24 cellular contexts compared by ENCODE assay signal in genomic region chr5:9411142-9411541, GRCh38.
"Had no signal": no experiment of that assay in that cellular context is flagged by ENCODE, and none has a peak within 500 bp of the region (broad histone marks: within the 10 kb centered on the region; RNA-seq: fewer than 3 reads in every experiment).

No MANE protein-coding gene starts in this region.

- H3K4me3 Mint-ChIP-seq: effector memory CD8-positive, alpha-beta T cell; memory B cell; naive thymus-derived CD8-positive, alpha-beta T cell; stimulated activated memory B cell treated with anti-CD40 and anti-IgM and Interleukin-4, amounts not matched to agents 10 μg/mL and 1 μg/mL and 100 μg/mL, for 72 hours; stimulated activated naive CD8-positive, alpha-beta T cell treated with anti-CD3 and anti-CD28 coated beads, Interleukin-15, amount 100 ng/mL, for 72 hours had no signal

- DNase-seq: caudate nucleus; cerebellar nuclear complex; cortex of kidney; effector memory CD8-positive, alpha-beta T cell; erythroblast; foreskin fibroblast; gastrocnemius medialis; head of caudate nucleus; left cardiac atrium; left ventricle myocardium inferior; midbrain; naive thymus-derived CD8-positive, alpha-beta T cell; pancreas; stimulated activated CD4-positive, alpha-beta T cell treated with anti-CD3 and anti-CD28 coated beads, Interleukin-2, amount 100 ng/mL, for 24 hours; stimulated activated CD4-positive, alpha-beta T cell treated with anti-CD3 and anti-CD28 coated beads, Interleukin-4, amount 100 ng/mL, for 24 hours; stimulated activated naive CD8-positive, alpha-beta T cell treated with anti-CD3 and anti-CD28 coated beads, Interleukin-15, amount 100 ng/mL, for 72 hours; transverse colon had no signal

- H3K27me3 Mint-ChIP-seq: effector memory CD8-positive, alpha-beta T cell; memory B cell; naive thymus-derived CD8-positive, alpha-beta T cell; stimulated activated memory B cell treated with anti-CD40 and anti-IgM and Interleukin-4, amounts not matched to agents 10 μg/mL and 1 μg/mL and 100 μg/mL, for 72 hours; stimulated activated naive CD8-positive, alpha-beta T cell treated with anti-CD3 and anti-CD28 coated beads, Interleukin-15, amount 100 ng/mL, for 72 hours had no signal

- H3K27ac ChIP-seq: gastrocnemius medialis, left ventricle myocardium inferior, neutrophil, suprapubic skin, transverse colon, vagina had no signal

- H3K27me3 ChIP-seq: gastrocnemius medialis, neutrophil, pancreas, suprapubic skin, transverse colon, vagina had no signal

- H3K4me1 ChIP-seq: gastrocnemius medialis, left ventricle myocardium inferior, suprapubic skin, transverse colon, vagina had no signal

- H3K27ac Mint-ChIP-seq: effector memory CD8-positive, alpha-beta T cell; memory B cell; naive thymus-derived CD8-positive, alpha-beta T cell; stimulated activated memory B cell treated with anti-CD40 and anti-IgM and Interleukin-4, amounts not matched to agents 10 μg/mL and 1 μg/mL and 100 μg/mL, for 72 hours; stimulated activated naive CD8-positive, alpha-beta T cell treated with anti-CD3 and anti-CD28 coated beads, Interleukin-15, amount 100 ng/mL, for 72 hours had no signal

- H3K36me3 Mint-ChIP-seq: memory B cell; naive thymus-derived CD8-positive, alpha-beta T cell; stimulated activated memory B cell treated with anti-CD40 and anti-IgM and Interleukin-4, amounts not matched to agents 10 μg/mL and 1 μg/mL and 100 μg/mL, for 72 hours had no signal

- H3K4me3 ChIP-seq: gastrocnemius medialis, left ventricle myocardium inferior, lung, pancreas, suprapubic skin, transverse colon, vagina had no signal

- H3K4me1 Mint-ChIP-seq: memory B cell; naive thymus-derived CD8-positive, alpha-beta T cell; stimulated activated memory B cell treated with anti-CD40 and anti-IgM and Interleukin-4, amounts not matched to agents 10 μg/mL and 1 μg/mL and 100 μg/mL, for 72 hours; stimulated activated naive CD8-positive, alpha-beta T cell treated with anti-CD3 and anti-CD28 coated beads, Interleukin-15, amount 100 ng/mL, for 72 hours had no signal

- ATAC-seq: effector memory CD8-positive, alpha-beta T cell; gastrocnemius medialis; naive thymus-derived CD8-positive, alpha-beta T cell; sciatic nerve; stimulated activated memory B cell treated with anti-CD40 and anti-IgM and Interleukin-4, amounts not matched to agents 10 μg/mL and 1 μg/mL and 100 μg/mL, for 72 hours; stimulated activated naive CD8-positive, alpha-beta T cell treated with anti-CD3 and anti-CD28 coated beads, Interleukin-15, amount 100 ng/mL, for 72 hours had no signal

- H3K36me3 ChIP-seq: gastrocnemius medialis, left ventricle myocardium inferior, neutrophil, pancreas, suprapubic skin, transverse colon, vagina had no signal

- H3K9me3 ChIP-seq: gastrocnemius medialis, left ventricle myocardium inferior, neutrophil, pancreas, suprapubic skin, transverse colon, vagina had no signal
